In genomic region chr3:23775254-23775909, GRCh38 we compare ENCODE assay signal across 36 cellular contexts.
"Had no signal": no experiment of that assay in that cellular context is flagged by ENCODE, and none has a peak within 500 bp of the region (broad histone marks: within the 10 kb centered on the region; RNA-seq: fewer than 3 reads in every experiment).

No MANE protein-coding gene starts in this region.

- H3K27ac Mint-ChIP-seq: activated B cell treated with CpG ODN at 0.5 μM for 24 hours; activated CD4-positive, alpha-beta memory T cell treated with anti-CD3 and anti-CD28 coated beads for 36 hours; activated naive CD4-positive, alpha-beta T cell treated with anti-CD3 and anti-CD28 coated beads for 36 hours; activated naive CD4-positive, alpha-beta T cell treated with anti-CD3 and anti-CD28 coated beads, Interleukin-2, amount 50 U/mL, for 72 hours; activated T-helper 1 cell treated with anti-CD3 and anti-CD28 coated beads, Interleukin-12 subunit alpha, Interleukin-12 subunit beta, Interleukin-2, Interleukin-4 antibody, amounts not matched to agents 30 ng/mL and 10 ng/mL and 1 ng/mL, durations not matched to agents 14 hours and 24 hours and 36 hours had no signal

- ATAC-seq: activated naive CD4-positive, alpha-beta T cell treated with anti-CD3 and anti-CD28 coated beads, Interleukin-2, amount 50 U/mL, for 72 hours; activated T-cell treated with anti-CD3 and anti-CD28 coated beads, Interleukin-2, amount 50 U/mL, for 4 hours; PC-3 had no signal

- H3K36me3 Mint-ChIP-seq: activated CD4-positive, alpha-beta memory T cell treated with anti-CD3 and anti-CD28 coated beads for 36 hours; activated naive CD4-positive, alpha-beta T cell treated with anti-CD3 and anti-CD28 coated beads, Interleukin-2, amount 50 U/mL, for 72 hours; brain had no signal

- H3K4me3 ChIP-seq: adrenal gland, MG63, Peyer's patch had no signal

- H3K4me3 Mint-ChIP-seq: activated B cell treated with CpG ODN at 0.5 μM for 24 hours; activated CD4-positive, alpha-beta memory T cell treated with anti-CD3 and anti-CD28 coated beads for 36 hours; activated naive CD4-positive, alpha-beta T cell treated with anti-CD3 and anti-CD28 coated beads for 36 hours; activated T-cell treated with anti-CD3 and anti-CD28 coated beads, Interleukin-2, amount 50 U/mL, for 4 hours; activated T-helper 1 cell treated with anti-CD3 and anti-CD28 coated beads, Interleukin-12 subunit alpha, Interleukin-12 subunit beta, Interleukin-2, Interleukin-4 antibody, amounts not matched to agents 30 ng/mL and 10 ng/mL and 1 ng/mL, durations not matched to agents 14 hours and 24 hours and 36 hours had no signal

- H3K27me3 Mint-ChIP-seq: activated B cell treated with CpG ODN at 0.5 μM for 24 hours, brain had no signal

- H3K9me3 Mint-ChIP-seq: activated B cell treated with CpG ODN at 0.5 μM for 24 hours; activated CD4-positive, alpha-beta memory T cell treated with anti-CD3 and anti-CD28 coated beads for 36 hours; activated naive CD4-positive, alpha-beta T cell treated with anti-CD3 and anti-CD28 coated beads, Interleukin-2, amount 50 U/mL, for 72 hours; activated T-cell treated with anti-CD3 and anti-CD28 coated beads, Interleukin-2, amount 50 U/mL, for 4 hours; activated T-helper 1 cell treated with anti-CD3 and anti-CD28 coated beads, Interleukin-12 subunit alpha, Interleukin-12 subunit beta, Interleukin-2, Interleukin-4 antibody, amounts not matched to agents 30 ng/mL and 10 ng/mL and 1 ng/mL, durations not matched to agents 14 hours and 24 hours and 36 hours had no signal

- DNase-seq: activated B cell treated with CpG ODN at 0.5 μM for 24 hours; activated CD4-positive, alpha-beta memory T cell treated with anti-CD3 and anti-CD28 coated beads for 36 hours; activated CD4-positive, alpha-beta T cell treated with anti-CD3 and anti-CD28 coated beads for 4 hours; activated CD4-positive, alpha-beta T cell treated with anti-CD3 and anti-CD28 coated beads, Interleukin-2, amount 50 U/mL, for 1 hour; activated CD4-positive, CD25-positive, alpha-beta regulatory T cell treated with anti-CD3 and anti-CD28 coated beads, Interleukin-2, amount 50 U/mL, for 72 hours; activated CD8-positive, alpha-beta memory T cell treated with anti-CD3 and anti-CD28 coated beads, Interleukin-2, amount 50 U/mL, for 4 hours; activated gamma-delta T cell treated with Interleukin-2 at 50 U/mL for 16 hours; activated naive CD4-positive, alpha-beta T cell treated with anti-CD3 and anti-CD28 coated beads for 36 hours; activated T-cell treated with anti-CD3 and anti-CD28 coated beads for 4 hours; activated T-cell treated with anti-CD3 and anti-CD28 coated beads, Interleukin-2, amount 50 U/mL, for 4 hours; adrenal gland; central memory CD4-positive, alpha-beta T cell; Karpas-422; KBM-7; MG63; NCI-H1048; NCI-H1105 treated with DMSO at 0.1 percent for 48 hours; NCI-H1436 treated with DMSO at 0.1 percent for 48 hours; NCI-H1694 treated with DMSO at 0.1 percent for 48 hours; NCI-H2029 treated with DMSO at 0.1 percent for 48 hours; NCI-H2107; NCI-H2171; NCI-H510A; NCI-H526; NCI-H748 treated with DMSO at 0.1 percent for 48 hours; NK-92 treated with Interleukin-12 subunit alpha and Interleukin-12 subunit beta, amount 100 ng/mL, for 24 hours; PC-3; Peyer's patch; RPMI8226; SW 1271; T-helper 1 cell; T-helper 2 cell; T-helper 9 cell had no signal
